Comparison of ENCODE assay signal across 12 cellular contexts in the genomic region with DNA sequence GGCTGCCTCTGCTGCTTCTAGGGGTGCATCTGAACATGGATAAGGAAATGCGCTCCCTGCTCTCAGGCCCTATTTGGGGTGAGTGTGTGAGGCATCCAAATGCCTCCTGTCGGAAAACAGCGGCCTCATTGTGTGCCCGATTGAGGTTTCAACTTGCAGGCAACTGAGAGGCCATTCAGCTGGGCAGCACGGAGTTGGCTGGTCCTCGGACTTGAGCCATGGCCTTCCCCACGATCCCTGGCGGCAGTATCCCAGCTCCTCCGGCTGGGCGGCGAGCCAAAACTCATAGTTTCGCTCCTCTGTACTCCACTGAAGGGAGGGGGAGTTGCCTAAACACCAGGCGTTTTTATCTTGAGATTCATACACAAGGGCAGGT.
DNase-seq lines count a peak whose midpoint lies in the region; ATAC-seq and TF ChIP-seq lines count a peak whose summit lies in the region.
"Had no signal": no experiment of that assay in that cellular context is flagged by ENCODE, and none has a peak within 500 bp of the region (broad histone marks: within the 10 kb centered on the region; RNA-seq: fewer than 3 reads in every experiment).

No MANE protein-coding gene starts in this region.

- H3K36me3 ChIP-seq in spleen, result no peaks in the 10 kb centered on the region
- H3K36me3 ChIP-seq: tibial artery had no signal

- peaks cover 0 to 24% (median 10%) of the 10 kb centered on the region in 6 donors for H3K4me1 ChIP-seq in spleen

- no peaks in the 10 kb centered on the region for H3K9me3 ChIP-seq in spleen
- H3K9me3 ChIP-seq: tibial artery had no signal

- peaks cover 0 to 73% (median 42%) of the 10 kb centered on the region in 7 donors for H3K27me3 ChIP-seq in spleen (replicated peaks in 1 of 7)

- no peaks in the 10 kb centered on the region for H3K36me3 Mint-ChIP-seq in central memory CD8-positive, alpha-beta T cell (ENCODE audit: insufficient read depth)
- H3K36me3 Mint-ChIP-seq in activated CD4-positive, alpha-beta T cell treated with anti-CD3 and anti-CD28 coated beads for 36 hours (ENCODE audit: low read depth), result no peaks in the 10 kb centered on the region

- no peak overlapping the region for H3K27ac ChIP-seq in spleen
- H3K27ac ChIP-seq: tibial artery had no signal

- peaks cover 22% of the 10 kb centered on the region for H3K4me1 Mint-ChIP-seq in central memory CD8-positive, alpha-beta T cell
- no peaks in the 10 kb centered on the region for H3K4me1 Mint-ChIP-seq in activated CD4-positive, alpha-beta T cell treated with anti-CD3 and anti-CD28 coated beads for 36 hours
- H3K4me1 Mint-ChIP-seq: activated T-helper 17 cell treated with anti-CD3 and anti-CD28 coated beads, Interleukin-2, amount 50 U/mL, for 72 hours had no signal

- intact Hi-C loops in spleen (cut with DNase I; ENCODE audit: low total_unique reads), result no loop called here
- intact Hi-C loops in activated CD4-positive, alpha-beta T cell treated with anti-CD3 and anti-CD28 coated beads for 36 hours (cut with DNase I, micrococcal nuclease), result no loop called here

- H3K4me3 ChIP-seq in spleen, result peak overlapping the region in 2 of 8 donors; percentile 6 to 59
- H3K4me3 ChIP-seq: GM12878 had no signal

- POLR2A ChIA-PET in activated CD4-positive, alpha-beta T cell treated with anti-CD3 and anti-CD28 coated beads for 36 hours (lab: Charles Lee), result no interaction called here

- no peak for ATAC-seq in central memory CD8-positive, alpha-beta T cell (replicated peaks; ENCODE audit: extremely low read depth, poor library complexity, severe bottlenecking)
- no peak for ATAC-seq in activated CD4-positive, alpha-beta T cell treated with anti-CD3 and anti-CD28 coated beads for 36 hours
- ATAC-seq in GM21390 (IDR thresholded peaks at IDR 0.05; ENCODE audit: unreplicated experiment) (no peak), GM21360 (IDR thresholded peaks at IDR 0.05; ENCODE audit: unreplicated experiment) (no peak)
- ATAC-seq: activated T-helper 17 cell treated with anti-CD3 and anti-CD28 coated beads, Interleukin-2, amount 50 U/mL, for 72 hours; GM12878 had no signal

- DNase-seq in DMS53 (lab: John Stamatoyannopoulos, UW), result peak; percentile 62
- DNase-seq in DMS53 treated with DMSO at 0.1 percent for 48 hours (lab: John Stamatoyannopoulos, UW; ENCODE audit: unreplicated experiment), result no peak
- DNase-seq in central memory CD8-positive, alpha-beta T cell (ENCODE audit: low spot score in 2 of 2), result no peak
- DNase-seq in iPS-NIHi7 (ENCODE audit: extremely low spot score), result peak; percentile 29
- peak; percentile 63 for DNase-seq in spleen
- no peak for DNase-seq in activated CD4-positive, alpha-beta T cell treated with anti-CD3 and anti-CD28 coated beads for 36 hours
- DNase-seq: 8988T, tibial artery had no signal

- H3K27me3 Mint-ChIP-seq in central memory CD8-positive, alpha-beta T cell, result peaks cover 64% of the 10 kb centered on the region
- peaks cover 60% of the 10 kb centered on the region for H3K27me3 Mint-ChIP-seq in activated CD4-positive, alpha-beta T cell treated with anti-CD3 and anti-CD28 coated beads for 36 hours

- TF ChIP-seq CTCF in spleen (IDR thresholded peaks at IDR 0.05 in 8 of 11, conservative IDR thresholded peaks at IDR 0.05 in 3 of 11), result no peak

- H3K9me3 Mint-ChIP-seq in central memory CD8-positive, alpha-beta T cell, result no peaks in the 10 kb centered on the region
- H3K9me3 Mint-ChIP-seq in activated CD4-positive, alpha-beta T cell treated with anti-CD3 and anti-CD28 coated beads for 36 hours (ENCODE audit: low read depth), result no peaks in the 10 kb centered on the region

- no peak for TF ChIP-seq POLR2A in spleen (IDR thresholded peaks at IDR 0.05)

- H3K27ac Mint-ChIP-seq in central memory CD8-positive, alpha-beta T cell (ENCODE audit: low read depth), result no peak overlapping the region
- H3K27ac Mint-ChIP-seq in activated CD4-positive, alpha-beta T cell treated with anti-CD3 and anti-CD28 coated beads for 36 hours, result no peak overlapping the region
- H3K27ac Mint-ChIP-seq: activated T-helper 17 cell treated with anti-CD3 and anti-CD28 coated beads, Interleukin-2, amount 50 U/mL, for 72 hours had no signal

- H3K4me3 Mint-ChIP-seq in central memory CD8-positive, alpha-beta T cell, result peak overlapping the region; percentile 65
- H3K4me3 Mint-ChIP-seq in activated CD4-positive, alpha-beta T cell treated with anti-CD3 and anti-CD28 coated beads for 36 hours, result no peak overlapping the region
- H3K4me3 Mint-ChIP-seq: activated T-helper 17 cell treated with anti-CD3 and anti-CD28 coated beads, Interleukin-2, amount 50 U/mL, for 72 hours had no signal

- CTCF ChIA-PET in activated CD4-positive, alpha-beta T cell treated with anti-CD3 and anti-CD28 coated beads for 36 hours (lab: Charles Lee), result no interaction called here

- 4 to 9% (median 5%) methylated on average over 11 to 13 of the region's 13 CpGs for WGBS in spleen, 5 donors

Comparison
In these comparisons a context has a peak if more than half of its experiments do, and no peak if none do; other contexts are left out.
1. DNase-seq: peak in DMS53 (single experiment), iPS-NIHi7 (single experiment) and spleen (single experiment); none in DMS53 treated with DMSO at 0.1 percent for 48 hours (single experiment), central memory CD8-positive, alpha-beta T cell (0 of 2) and activated CD4-positive, alpha-beta T cell treated with anti-CD3 and anti-CD28 coated beads for 36 hours (single experiment).